21 cellular contexts compared by ENCODE assay signal in genomic region chr15:91813924-91814323, GRCh38.
"Had no signal": no experiment of that assay in that cellular context is flagged by ENCODE, and none has a peak within 500 bp of the region (broad histone marks: within the 10 kb centered on the region; RNA-seq: fewer than 3 reads in every experiment).

No MANE protein-coding gene starts in this region.

- H3K4me1 Mint-ChIP-seq: activated CD4-positive, alpha-beta memory T cell treated with anti-CD3 and anti-CD28 coated beads, Interleukin-2, amount 10 ng/mL, durations not matched to agents 7 days and 5 days; activated CD4-positive, alpha-beta T cell treated with anti-CD3 and anti-CD28 coated beads, Interleukin-2, amount 10 ng/mL, durations not matched to agents 24 days and 14 days; activated CD8-positive, alpha-beta memory T cell treated with anti-CD3 and anti-CD28 coated beads, Interleukin-2, amount 10 ng/mL, durations not matched to agents 7 days and 5 days; brain had no signal

- ATAC-seq: activated CD8-positive, alpha-beta memory T cell treated with anti-CD3 and anti-CD28 coated beads, Interleukin-2, amount 10 ng/mL, durations not matched to agents 7 days and 5 days; gastroesophageal sphincter; heart right ventricle; SK-N-SH treated with all-trans-retinoic acid at 6 μM for 48 hours had no signal

- H3K36me3 Mint-ChIP-seq: activated CD8-positive, alpha-beta memory T cell treated with anti-CD3 and anti-CD28 coated beads, Interleukin-2, amount 10 ng/mL, durations not matched to agents 7 days and 5 days; brain had no signal

- H3K27ac Mint-ChIP-seq: activated CD4-positive, alpha-beta memory T cell treated with anti-CD3 and anti-CD28 coated beads, Interleukin-2, amount 10 ng/mL, durations not matched to agents 7 days and 5 days; activated CD4-positive, alpha-beta T cell treated with anti-CD3 and anti-CD28 coated beads, Interleukin-2, amount 10 ng/mL, durations not matched to agents 24 days and 14 days; activated CD8-positive, alpha-beta memory T cell treated with anti-CD3 and anti-CD28 coated beads, Interleukin-2, amount 10 ng/mL, durations not matched to agents 7 days and 5 days; activated T-cell treated with anti-CD3 and anti-CD28 coated beads, Interleukin-2, amount 50 U/mL, for 24 hours; brain had no signal

- H3K27me3 Mint-ChIP-seq: activated CD4-positive, alpha-beta T cell treated with anti-CD3 and anti-CD28 coated beads, Interleukin-2, amount 10 ng/mL, durations not matched to agents 24 days and 14 days; brain had no signal

- H3K4me3 Mint-ChIP-seq: activated CD4-positive, alpha-beta memory T cell treated with anti-CD3 and anti-CD28 coated beads, Interleukin-2, amount 10 ng/mL, durations not matched to agents 7 days and 5 days; activated CD4-positive, alpha-beta T cell treated with anti-CD3 and anti-CD28 coated beads, Interleukin-2, amount 10 ng/mL, durations not matched to agents 24 days and 14 days; activated CD8-positive, alpha-beta memory T cell treated with anti-CD3 and anti-CD28 coated beads, Interleukin-2, amount 10 ng/mL, durations not matched to agents 7 days and 5 days; activated naive CD8-positive, alpha-beta T cell; activated T-cell treated with anti-CD3 and anti-CD28 coated beads, Interleukin-2, amount 50 U/mL, for 24 hours; brain had no signal

- DNase-seq: activated CD4-positive, alpha-beta memory T cell treated with anti-CD3 and anti-CD28 coated beads, Interleukin-2, amount 10 ng/mL, durations not matched to agents 7 days and 5 days; activated CD4-positive, alpha-beta T cell treated with anti-CD3 and anti-CD28 coated beads, Interleukin-2, amount 10 ng/mL, durations not matched to agents 24 days and 14 days; activated CD4-positive, CD25-positive, alpha-beta regulatory T cell; activated CD4-positive, CD25-positive, alpha-beta regulatory T cell treated with anti-CD3 and anti-CD28 coated beads, Interleukin-2, amount 50 U/mL, for 72 hours; activated CD8-positive, alpha-beta memory T cell treated with anti-CD3 and anti-CD28 coated beads, Interleukin-2, amount 10 ng/mL, durations not matched to agents 7 days and 5 days; activated CD8-positive, alpha-beta memory T cell treated with anti-CD3 and anti-CD28 coated beads, Interleukin-2, amount 50 U/mL, for 4 hours; activated gamma-delta T cell; activated naive CD4-positive, alpha-beta T cell; activated T-cell treated with anti-CD3 and anti-CD28 coated beads, Interleukin-2, amount 50 U/mL, for 24 hours; central memory CD4-positive, alpha-beta T cell; cerebellar nuclear complex; colonic mucosa; effector CD8-positive, alpha-beta T cell; esophagus squamous epithelium; foreskin melanocyte; heart right ventricle; T-helper 2 cell had no signal
